In genomic region chr7:70356324-70356797, GRCh38 we compare ENCODE assay signal across 18 cellular contexts.
A peak's percentile ranks its signal among the peaks of the same experiment; 100 is the strongest.
DNase-seq lines count a peak whose midpoint lies in the region; ATAC-seq and TF ChIP-seq lines count a peak whose summit lies in the region.
"Had no signal": no experiment of that assay in that cellular context is flagged by ENCODE, and none has a peak within 500 bp of the region (broad histone marks: within the 10 kb centered on the region; RNA-seq: fewer than 3 reads in every experiment).

No MANE protein-coding gene starts in this region.

- H3K9me3 Mint-ChIP-seq in activated T-helper 2 cell treated with anti-CD3 and anti-CD28 coated beads, Interferon-gamma antibody, Interleukin-2, Interleukin-4, amounts not matched to agents 10 μg/mL and 5 μg/mL and 100 μg/mL, durations not matched to agents 14 hours and 24 hours and 36 hours = no peaks in the 10 kb centered on the region
- H3K9me3 Mint-ChIP-seq in activated CD8-positive, alpha-beta T cell treated with anti-CD3 and anti-CD28 coated beads, Interleukin-2, amount 10 ng/mL, durations not matched to agents 7 days and 5 days (ENCODE audit: insufficient read depth) = no peaks in the 10 kb centered on the region
- H3K9me3 Mint-ChIP-seq: activated CD4-positive, alpha-beta memory T cell treated with anti-CD3 and anti-CD28 coated beads for 36 hours had no signal

- H3K4me1 Mint-ChIP-seq in activated T-helper 2 cell treated with anti-CD3 and anti-CD28 coated beads, Interferon-gamma antibody, Interleukin-2, Interleukin-4, amounts not matched to agents 10 μg/mL and 5 μg/mL and 100 μg/mL, durations not matched to agents 14 hours and 24 hours and 36 hours (ENCODE audit: low read depth) = peaks cover under 1% of the 10 kb centered on the region
- H3K4me1 Mint-ChIP-seq in activated CD8-positive, alpha-beta T cell treated with anti-CD3 and anti-CD28 coated beads, Interleukin-2, amount 10 ng/mL, durations not matched to agents 7 days and 5 days (ENCODE audit: low read depth) = peaks cover 12% of the 10 kb centered on the region

- intact Hi-C loops in activated T-helper 2 cell treated with anti-CD3 and anti-CD28 coated beads, Interferon-gamma antibody, Interleukin-2, Interleukin-4, amounts not matched to agents 10 μg/mL and 5 μg/mL and 100 μg/mL, durations not matched to agents 14 hours and 24 hours and 36 hours (cut with micrococcal nuclease) = no loop called here

- peak overlapping the region; percentile 81; the same call in 1 of the 2 replicates for H3K4me2 ChIP-seq in BLaER1

- H3K4me3 Mint-ChIP-seq in activated T-helper 2 cell treated with anti-CD3 and anti-CD28 coated beads, Interferon-gamma antibody, Interleukin-2, Interleukin-4, amounts not matched to agents 10 μg/mL and 5 μg/mL and 100 μg/mL, durations not matched to agents 14 hours and 24 hours and 36 hours (ENCODE audit: low read depth) = no peak overlapping the region
- H3K4me3 Mint-ChIP-seq in activated CD8-positive, alpha-beta T cell treated with anti-CD3 and anti-CD28 coated beads, Interleukin-2, amount 10 ng/mL, durations not matched to agents 7 days and 5 days = no peak overlapping the region
- H3K4me3 Mint-ChIP-seq: activated CD4-positive, alpha-beta memory T cell treated with anti-CD3 and anti-CD28 coated beads for 36 hours had no signal

- no peak overlapping the region for H3K9ac ChIP-seq in BLaER1

- H3K4me3 ChIP-seq in BLaER1 = no peak overlapping the region
- H3K4me3 ChIP-seq: body of pancreas, upper lobe of right lung had no signal

- POLR2A ChIA-PET in activated CD8-positive, alpha-beta T cell treated with anti-CD3 and anti-CD28 coated beads, Interleukin-2, amount 10 ng/mL, durations not matched to agents 7 days and 5 days (lab: Charles Lee) = no interaction called here

- TF ChIP-seq CTCF in VCaP (conservative IDR thresholded peaks at IDR 0.05) = no peak

- no peaks in the 10 kb centered on the region for H3K27me3 ChIP-seq in BLaER1
- H3K27me3 ChIP-seq: body of pancreas, upper lobe of right lung had no signal

- H3K27ac Mint-ChIP-seq in activated T-helper 2 cell treated with anti-CD3 and anti-CD28 coated beads, Interferon-gamma antibody, Interleukin-2, Interleukin-4, amounts not matched to agents 10 μg/mL and 5 μg/mL and 100 μg/mL, durations not matched to agents 14 hours and 24 hours and 36 hours = no peak overlapping the region
- H3K27ac Mint-ChIP-seq in activated CD8-positive, alpha-beta T cell treated with anti-CD3 and anti-CD28 coated beads, Interleukin-2, amount 10 ng/mL, durations not matched to agents 7 days and 5 days = no peak overlapping the region
- H3K27ac Mint-ChIP-seq: activated CD4-positive, alpha-beta memory T cell treated with anti-CD3 and anti-CD28 coated beads for 36 hours; progenitor cell of endocrine pancreas had no signal

- no peaks in the 10 kb centered on the region for H4K20me1 ChIP-seq in BLaER1

- no peaks in the 10 kb centered on the region for H3K36me3 Mint-ChIP-seq in activated T-helper 2 cell treated with anti-CD3 and anti-CD28 coated beads, Interferon-gamma antibody, Interleukin-2, Interleukin-4, amounts not matched to agents 10 μg/mL and 5 μg/mL and 100 μg/mL, durations not matched to agents 14 hours and 24 hours and 36 hours (ENCODE audit: low read depth)
- H3K36me3 Mint-ChIP-seq in activated CD8-positive, alpha-beta T cell treated with anti-CD3 and anti-CD28 coated beads, Interleukin-2, amount 10 ng/mL, durations not matched to agents 7 days and 5 days (ENCODE audit: low read depth) = no peaks in the 10 kb centered on the region
- H3K36me3 Mint-ChIP-seq: activated CD4-positive, alpha-beta memory T cell treated with anti-CD3 and anti-CD28 coated beads for 36 hours had no signal

- H3K9me3 ChIP-seq in BLaER1 = no peaks in the 10 kb centered on the region
- H3K9me3 ChIP-seq: body of pancreas, upper lobe of right lung had no signal

- CTCF ChIA-PET in activated CD8-positive, alpha-beta T cell treated with anti-CD3 and anti-CD28 coated beads, Interleukin-2, amount 10 ng/mL, durations not matched to agents 7 days and 5 days (lab: Charles Lee) = no interaction called here

- H3K27me3 Mint-ChIP-seq in activated T-helper 2 cell treated with anti-CD3 and anti-CD28 coated beads, Interferon-gamma antibody, Interleukin-2, Interleukin-4, amounts not matched to agents 10 μg/mL and 5 μg/mL and 100 μg/mL, durations not matched to agents 14 hours and 24 hours and 36 hours (ENCODE audit: low read depth) = no peaks in the 10 kb centered on the region
- H3K27me3 Mint-ChIP-seq in activated CD8-positive, alpha-beta T cell treated with anti-CD3 and anti-CD28 coated beads, Interleukin-2, amount 10 ng/mL, durations not matched to agents 7 days and 5 days (ENCODE audit: low read depth) = peaks cover 3% of the 10 kb centered on the region
- H3K27me3 Mint-ChIP-seq: activated CD4-positive, alpha-beta memory T cell treated with anti-CD3 and anti-CD28 coated beads for 36 hours; progenitor cell of endocrine pancreas had no signal

- H3K36me3 ChIP-seq in BLaER1 = peaks cover 5% of the 10 kb centered on the region; the same call in 1 of the 2 replicates
- H3K36me3 ChIP-seq: upper lobe of right lung had no signal

- H3K27ac ChIP-seq in BLaER1 (0 out of 2 replicates have a peak overlapping the region, but pooled peaks have one; percentile 67), VCaP (peak overlapping the region; percentile 73)
- H3K27ac ChIP-seq: body of pancreas, upper lobe of right lung had no signal

- H3K4me1 ChIP-seq in BLaER1 = peaks cover 56% of the 10 kb centered on the region
- H3K4me1 ChIP-seq: upper lobe of right lung had no signal

- DNase-seq in DMS79 treated with DMSO at 0.1 percent for 48 hours (lab: John Stamatoyannopoulos, UW) = peak; percentile 93
- DNase-seq in NCI-H2081 treated with DMSO at 0.1 percent for 48 hours (lab: John Stamatoyannopoulos, UW) = peak; percentile 70
- no peak for DNase-seq in activated naive CD4-positive, alpha-beta T cell treated with anti-CD3 and anti-CD28 coated beads, Interleukin-2, amount 50 U/mL, for 16 hours
- DNase-seq in activated T-helper 2 cell treated with anti-CD3 and anti-CD28 coated beads, Interferon-gamma antibody, Interleukin-2, Interleukin-4, amounts not matched to agents 10 μg/mL and 5 μg/mL and 100 μg/mL, durations not matched to agents 14 hours and 24 hours and 36 hours (ENCODE audit: low spot score) = no peak
- no peak for DNase-seq in activated CD8-positive, alpha-beta T cell treated with anti-CD3 and anti-CD28 coated beads, Interleukin-2, amount 10 ng/mL, durations not matched to agents 7 days and 5 days
- DNase-seq: activated CD4-positive, alpha-beta memory T cell treated with anti-CD3 and anti-CD28 coated beads for 36 hours; activated CD4-positive, CD25-positive, alpha-beta regulatory T cell; activated gamma-delta T cell; body of pancreas; effector CD8-positive, alpha-beta T cell; erythroblast; Right ventricle myocardium superior; T1000; upper lobe of right lung had no signal

- ATAC-seq in activated CD8-positive, alpha-beta T cell treated with anti-CD3 and anti-CD28 coated beads, Interleukin-2, amount 10 ng/mL, durations not matched to agents 7 days and 5 days = no peak
- ATAC-seq in GM18858 (IDR thresholded peaks at IDR 0.05; ENCODE audit: unreplicated experiment) = no peak
- ATAC-seq: body of pancreas, upper lobe of right lung had no signal

Comparison
In these comparisons a context has a peak if more than half of its experiments do, and no peak if none do; other contexts are left out.
1. DNase-seq: peak in DMS79 treated with DMSO at 0.1 percent for 48 hours (single experiment) and NCI-H2081 treated with DMSO at 0.1 percent for 48 hours (single experiment); none in activated naive CD4-positive, alpha-beta T cell treated with anti-CD3 and anti-CD28 coated beads, Interleukin-2, amount 50 U/mL, for 16 hours (single experiment), activated T-helper 2 cell treated with anti-CD3 and anti-CD28 coated beads, Interferon-gamma antibody, Interleukin-2, Interleukin-4, amounts not matched to agents 10 μg/mL and 5 μg/mL and 100 μg/mL, durations not matched to agents 14 hours and 24 hours and 36 hours (single experiment) and activated CD8-positive, alpha-beta T cell treated with anti-CD3 and anti-CD28 coated beads, Interleukin-2, amount 10 ng/mL, durations not matched to agents 7 days and 5 days (single experiment).